ENCODE assay signal across 34 cellular contexts in the genomic region with DNA sequence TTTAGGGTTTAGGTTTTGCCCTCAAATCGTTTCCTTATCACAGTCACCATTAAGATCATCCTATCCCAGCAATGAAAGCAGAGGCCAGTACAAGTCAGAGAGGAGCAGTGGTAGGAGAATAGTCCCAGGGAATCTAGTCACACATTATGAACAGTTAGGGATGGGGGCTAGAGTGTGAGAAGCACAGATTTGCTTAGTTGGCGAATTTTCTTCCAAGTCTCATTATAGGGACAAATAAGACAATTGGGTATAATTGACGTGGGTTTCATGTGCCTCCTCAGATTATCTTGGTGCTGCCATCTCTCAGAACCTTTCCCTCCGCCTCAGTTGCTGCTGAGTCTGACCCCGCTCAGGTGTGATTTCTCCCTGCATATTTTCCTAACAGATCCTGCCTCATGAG.
"Had no signal": no experiment of that assay in that cellular context is flagged by ENCODE, and none has a peak within 500 bp of the region (broad histone marks: within the 10 kb centered on the region; RNA-seq: fewer than 3 reads in every experiment).

No MANE protein-coding gene starts in this region.

- H3K27ac ChIP-seq: ascending aorta, cardiac muscle cell, VCaP had no signal

- H3K36me3 Mint-ChIP-seq: activated CD4-positive, alpha-beta memory T cell treated with anti-CD3 and anti-CD28 coated beads for 36 hours; activated naive CD4-positive, alpha-beta T cell treated with anti-CD3 and anti-CD28 coated beads, Interleukin-2, amount 10 ng/mL, durations not matched to agents 7 days and 5 days; activated naive CD4-positive, alpha-beta T cell treated with anti-CD3 and anti-CD28 coated beads, Interleukin-2, amount 50 U/mL, for 24 hours; activated naive CD8-positive, alpha-beta T cell; activated naive CD8-positive, alpha-beta T cell treated with anti-CD3 and anti-CD28 coated beads, Interleukin-2, amount 10 ng/mL, durations not matched to agents 7 days and 5 days; brain had no signal

- H3K36me3 ChIP-seq: ascending aorta, cardiac muscle cell had no signal

- H3K27ac Mint-ChIP-seq: activated B cell treated with CpG ODN at 0.5 μM for 24 hours; activated CD4-positive, alpha-beta memory T cell treated with anti-CD3 and anti-CD28 coated beads for 36 hours; activated CD4-positive, alpha-beta T cell treated with anti-CD3 and anti-CD28 coated beads, Interleukin-2, amount 10 ng/mL, durations not matched to agents 24 days and 14 days; activated CD8-positive, alpha-beta T cell treated with anti-CD3 and anti-CD28 coated beads for 36 hours; activated naive CD4-positive, alpha-beta T cell treated with anti-CD3 and anti-CD28 coated beads, Interleukin-2, amount 10 ng/mL, durations not matched to agents 7 days and 5 days; activated naive CD4-positive, alpha-beta T cell treated with anti-CD3 and anti-CD28 coated beads, Interleukin-2, amount 50 U/mL, for 24 hours; activated naive CD8-positive, alpha-beta T cell; activated naive CD8-positive, alpha-beta T cell treated with anti-CD3 and anti-CD28 coated beads, Interleukin-2, amount 10 ng/mL, durations not matched to agents 7 days and 5 days; activated naive CD8-positive, alpha-beta T cell treated with anti-CD3 and anti-CD28 coated beads, Interleukin-2, amount 50 U/mL, for 24 hours; activated T-cell treated with anti-CD3 and anti-CD28 coated beads, Interleukin-2, amount 50 U/mL, for 24 hours; activated T-helper 2 cell treated with anti-CD3 and anti-CD28 coated beads, Interferon-gamma antibody, Interleukin-2, Interleukin-4, amounts not matched to agents 10 μg/mL and 5 μg/mL and 100 μg/mL, durations not matched to agents 14 hours and 24 hours and 36 hours; brain; T-helper 2 cell treated with Interferon-gamma antibody and Interleukin-4, amounts not matched to agents 5 μg/mL and 100 μg/mL, for 36 hours had no signal

- FAIRE-seq: bronchial epithelial cell, TTC549 had no signal

- H3K4me1 ChIP-seq: ascending aorta had no signal

- DNase-seq: activated B cell treated with CpG ODN at 0.5 μM for 24 hours; activated CD4-positive, alpha-beta memory T cell treated with anti-CD3 and anti-CD28 coated beads for 36 hours; activated CD4-positive, alpha-beta T cell treated with anti-CD3 and anti-CD28 coated beads for 4 hours; activated CD4-positive, alpha-beta T cell treated with anti-CD3 and anti-CD28 coated beads, Interleukin-2, amount 10 ng/mL, durations not matched to agents 24 days and 14 days; activated CD4-positive, alpha-beta T cell treated with anti-CD3 and anti-CD28 coated beads, Interleukin-2, amount 50 U/mL, for 1 hour; activated CD4-positive, alpha-beta T cell treated with anti-CD3 and anti-CD28 coated beads, Interleukin-2, amount 50 U/mL, for 4 hours; activated CD4-positive, CD25-positive, alpha-beta regulatory T cell treated with anti-CD3 and anti-CD28 coated beads, Interleukin-2, amount 50 U/mL, for 72 hours; activated CD8-positive, alpha-beta memory T cell treated with anti-CD3 and anti-CD28 coated beads, Interleukin-2, amount 50 U/mL, for 48 hours; activated CD8-positive, alpha-beta T cell treated with anti-CD3 and anti-CD28 coated beads for 36 hours; activated effector memory CD4-positive, alpha-beta T cell treated with Interleukin-2 at 50 U/mL for 16 hours; activated gamma-delta T cell; activated naive CD4-positive, alpha-beta T cell treated with anti-CD3 and anti-CD28 coated beads, Interleukin-2, amount 10 ng/mL, durations not matched to agents 7 days and 5 days; activated naive CD4-positive, alpha-beta T cell treated with Interleukin-2 at 50 U/mL for 16 hours; activated naive CD8-positive, alpha-beta T cell treated with anti-CD3 and anti-CD28 coated beads, Interleukin-2, amount 10 ng/mL, durations not matched to agents 7 days and 5 days; activated naive CD8-positive, alpha-beta T cell treated with anti-CD3 and anti-CD28 coated beads, Interleukin-2, amount 50 U/mL, for 24 hours; activated T-cell treated with anti-CD3 and anti-CD28 coated beads, Interleukin-2, amount 50 U/mL, for 24 hours; activated T-cell treated with anti-CD3 and anti-CD28 coated beads, Interleukin-2, amount 50 U/mL, for 48 hours; amygdala; anterior cingulate cortex; caudate nucleus; cerebellar nuclear complex; T-helper 2 cell; T-helper 9 cell had no signal

- ATAC-seq: activated CD8-positive, alpha-beta T cell treated with anti-CD3 and anti-CD28 coated beads for 36 hours; activated naive CD8-positive, alpha-beta T cell treated with anti-CD3 and anti-CD28 coated beads, Interleukin-2, amount 50 U/mL, for 24 hours had no signal

- H3K4me3 Mint-ChIP-seq: activated B cell treated with CpG ODN at 0.5 μM for 24 hours; activated CD4-positive, alpha-beta memory T cell treated with anti-CD3 and anti-CD28 coated beads for 36 hours; activated CD4-positive, alpha-beta T cell treated with anti-CD3 and anti-CD28 coated beads, Interleukin-2, amount 10 ng/mL, durations not matched to agents 24 days and 14 days; activated CD8-positive, alpha-beta T cell treated with anti-CD3 and anti-CD28 coated beads for 36 hours; activated naive CD4-positive, alpha-beta T cell treated with anti-CD3 and anti-CD28 coated beads, Interleukin-2, amount 10 ng/mL, durations not matched to agents 7 days and 5 days; activated naive CD4-positive, alpha-beta T cell treated with anti-CD3 and anti-CD28 coated beads, Interleukin-2, amount 50 U/mL, for 24 hours; activated naive CD8-positive, alpha-beta T cell; activated naive CD8-positive, alpha-beta T cell treated with anti-CD3 and anti-CD28 coated beads, Interleukin-2, amount 10 ng/mL, durations not matched to agents 7 days and 5 days; activated naive CD8-positive, alpha-beta T cell treated with anti-CD3 and anti-CD28 coated beads, Interleukin-2, amount 50 U/mL, for 24 hours; activated T-cell treated with anti-CD3 and anti-CD28 coated beads, Interleukin-2, amount 50 U/mL, for 24 hours; brain; central memory CD8-positive, alpha-beta T cell; T-helper 2 cell treated with Interferon-gamma antibody and Interleukin-4, amounts not matched to agents 5 μg/mL and 100 μg/mL, for 36 hours had no signal

- H3K9me3 ChIP-seq: ascending aorta had no signal

- H3K27me3 ChIP-seq: ascending aorta, cardiac muscle cell had no signal

- H3K4me3 ChIP-seq: ascending aorta, cardiac muscle cell had no signal

- H3K4me1 Mint-ChIP-seq: activated B cell treated with CpG ODN at 0.5 μM for 24 hours; activated CD4-positive, alpha-beta T cell treated with anti-CD3 and anti-CD28 coated beads, Interleukin-2, amount 10 ng/mL, durations not matched to agents 24 days and 14 days; activated naive CD4-positive, alpha-beta T cell treated with anti-CD3 and anti-CD28 coated beads, Interleukin-2, amount 10 ng/mL, durations not matched to agents 7 days and 5 days; activated naive CD4-positive, alpha-beta T cell treated with anti-CD3 and anti-CD28 coated beads, Interleukin-2, amount 50 U/mL, for 24 hours; activated naive CD8-positive, alpha-beta T cell treated with anti-CD3 and anti-CD28 coated beads, Interleukin-2, amount 10 ng/mL, durations not matched to agents 7 days and 5 days; activated naive CD8-positive, alpha-beta T cell treated with anti-CD3 and anti-CD28 coated beads, Interleukin-2, amount 50 U/mL, for 24 hours; brain; central memory CD8-positive, alpha-beta T cell had no signal

- H3K27me3 Mint-ChIP-seq: activated B cell treated with CpG ODN at 0.5 μM for 24 hours; activated CD4-positive, alpha-beta memory T cell treated with anti-CD3 and anti-CD28 coated beads for 36 hours; activated CD4-positive, alpha-beta T cell treated with anti-CD3 and anti-CD28 coated beads, Interleukin-2, amount 10 ng/mL, durations not matched to agents 24 days and 14 days; activated CD8-positive, alpha-beta T cell treated with anti-CD3 and anti-CD28 coated beads for 36 hours; activated naive CD4-positive, alpha-beta T cell treated with anti-CD3 and anti-CD28 coated beads, Interleukin-2, amount 10 ng/mL, durations not matched to agents 7 days and 5 days; activated naive CD4-positive, alpha-beta T cell treated with anti-CD3 and anti-CD28 coated beads, Interleukin-2, amount 50 U/mL, for 24 hours; activated naive CD8-positive, alpha-beta T cell treated with anti-CD3 and anti-CD28 coated beads, Interleukin-2, amount 10 ng/mL, durations not matched to agents 7 days and 5 days; activated naive CD8-positive, alpha-beta T cell treated with anti-CD3 and anti-CD28 coated beads, Interleukin-2, amount 50 U/mL, for 24 hours; activated T-cell treated with anti-CD3 and anti-CD28 coated beads, Interleukin-2, amount 50 U/mL, for 24 hours; brain; central memory CD8-positive, alpha-beta T cell had no signal
